Comparison of ENCODE assay signal across 8 cellular contexts in the genomic region with DNA sequence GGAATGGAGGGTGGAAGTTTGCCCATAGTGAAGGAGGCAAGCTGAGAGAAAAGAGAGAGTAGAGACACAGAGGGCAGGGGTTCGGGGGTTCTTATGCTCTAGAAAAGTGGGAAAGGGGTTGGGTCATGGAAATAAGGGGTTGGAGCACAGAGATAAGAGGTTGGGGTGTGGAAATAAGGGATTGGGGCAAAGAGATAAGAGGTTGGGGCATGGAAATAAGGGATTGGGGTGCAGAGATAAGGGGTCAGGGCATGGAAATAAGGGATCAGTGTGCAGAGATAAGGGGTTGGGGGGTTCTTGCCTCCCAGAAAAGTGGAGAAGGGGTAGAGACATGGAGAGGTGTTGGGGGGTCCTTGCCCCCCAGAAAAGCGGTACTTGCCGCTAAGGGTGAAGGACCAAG.
"Had no signal": no experiment of that assay in that cellular context is flagged by ENCODE, and none has a peak within 500 bp of the region (broad histone marks: within the 10 kb centered on the region; RNA-seq: fewer than 3 reads in every experiment).

No MANE protein-coding gene starts in this region.

- H3K4me3 ChIP-seq: GM12878 had no signal

- DNase-seq: GDM1, GF-D8 had no signal

- FAIRE-seq: G401.6, GM12878, GM12891, GM12892, GM18507, GM19239 had no signal

- ATAC-seq: GM12878 had no signal
